20 cellular contexts compared by ENCODE assay signal in the genomic region with DNA sequence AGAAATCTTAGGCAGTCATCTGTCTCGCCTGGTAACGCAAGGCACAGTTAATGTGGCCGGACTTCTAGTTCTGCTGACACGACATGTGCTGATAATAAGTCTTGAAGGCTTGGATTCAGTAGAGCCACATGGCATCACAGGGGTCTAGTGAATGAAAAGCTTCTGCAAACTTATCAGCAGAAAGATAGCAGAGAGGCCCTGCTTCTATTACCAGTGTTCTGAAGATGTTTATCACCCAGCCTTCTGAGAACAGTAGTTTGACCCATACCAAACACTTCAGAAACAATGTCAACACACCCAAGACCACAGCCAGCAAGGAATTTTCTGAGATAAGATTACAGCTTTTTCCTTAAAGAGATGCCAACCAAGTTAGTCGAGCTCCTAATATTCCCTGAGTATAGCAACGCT.
DNase-seq lines count a peak whose midpoint lies in the region; ATAC-seq and TF ChIP-seq lines count a peak whose summit lies in the region.
"Had no signal": no experiment of that assay in that cellular context is flagged by ENCODE, and none has a peak within 500 bp of the region (broad histone marks: within the 10 kb centered on the region; RNA-seq: fewer than 3 reads in every experiment).

No MANE protein-coding gene starts in this region.

- no peaks in the 10 kb centered on the region for H3F3A ChIP-seq in neural progenitor cell (ENCODE audit: low read depth)

- H3K36me3 ChIP-seq in left ventricle myocardium inferior, result peaks cover 3% of the 10 kb centered on the region
- peaks cover 0 to 7% (median 2%) of the 10 kb centered on the region in 4 donors for H3K36me3 ChIP-seq in stomach
- H3K36me3 ChIP-seq in neural progenitor cell, result no peaks in the 10 kb centered on the region

- no peak overlapping the region for H3K9ac ChIP-seq in neural progenitor cell

- peaks cover 4% of the 10 kb centered on the region for H3K27me3 Mint-ChIP-seq in neural progenitor cell (ENCODE audit: insufficient read depth, low read depth)

- DNase-seq in Right ventricle myocardium superior (no peak), left ventricle myocardium inferior (no peak), astrocyte of the hippocampus (ENCODE audit: low read depth, low spot score) (peak; percentile 68), islet precursor cell (peak; percentile 71), stomach (peak; percentile 61), neural progenitor cell (ENCODE audit: low spot score) (no peak), AML-193 (lab: John Stamatoyannopoulos, UW) (no peak)
- DNase-seq in central memory CD4-positive, alpha-beta T cell, result no peak
- DNase-seq: activated CD8-positive, alpha-beta T cell treated with anti-CD3 and anti-CD28 coated beads, Interleukin-2, amount 10 ng/mL, durations not matched to agents 7 days and 5 days; amniotic stem cell; CD4-positive, alpha-beta memory T cell; dermis blood vessel endothelial cell; H9; NCI-H2107; upper lobe of left lung had no signal

- no peaks in the 10 kb centered on the region for H3K9me3 Mint-ChIP-seq in neural progenitor cell
- H3K9me3 Mint-ChIP-seq: activated T-helper 17 cell treated with anti-CD3 and anti-CD28 coated beads, Interleukin-2, amount 50 U/mL, for 72 hours; CD4-positive, alpha-beta memory T cell; H9; neural crest cell had no signal

- no peak overlapping the region for H2AFZ ChIP-seq in neural progenitor cell (replicated peaks)

- H4K20me1 ChIP-seq in neural progenitor cell (ENCODE audit: low read depth), result no peaks in the 10 kb centered on the region

- intact Hi-C loops in Right ventricle myocardium superior (cut with DNase I) (no loop called here), left ventricle myocardium inferior (cut with micrococcal nuclease) (no loop called here), stomach (cut with DNase I; ENCODE audit: low total_unique reads) (no loop called here)

- no peaks in the 10 kb centered on the region for H3K9me3 ChIP-seq in left ventricle myocardium inferior (replicated peaks)
- H3K9me3 ChIP-seq in stomach, result no peaks in the 10 kb centered on the region
- no peaks in the 10 kb centered on the region for H3K9me3 ChIP-seq in neural progenitor cell (ENCODE audit: low read depth)
- H3K9me3 ChIP-seq: esophagus muscularis mucosa, upper lobe of left lung had no signal

- TF ChIP-seq POLR2A in stomach (IDR thresholded peaks at IDR 0.05), result no peak

- H3K4me1 Mint-ChIP-seq in neural progenitor cell, result peaks cover 22% of the 10 kb centered on the region

- H3K79me2 ChIP-seq in neural progenitor cell (ENCODE audit: low read depth), result no peaks in the 10 kb centered on the region

- H3K4me1 ChIP-seq in left ventricle myocardium inferior, result peaks cover 19% of the 10 kb centered on the region
- peaks cover 14 to 61% (median 44%) of the 10 kb centered on the region in 4 donors for H3K4me1 ChIP-seq in stomach
- no peaks in the 10 kb centered on the region for H3K4me1 ChIP-seq in neural progenitor cell
- H3K4me1 ChIP-seq: esophagus muscularis mucosa had no signal

- no peaks in the 10 kb centered on the region for H3K27me3 ChIP-seq in left ventricle myocardium inferior (ENCODE audit: low read depth)
- no peaks in the 10 kb centered on the region for H3K27me3 ChIP-seq in stomach
- no peaks in the 10 kb centered on the region for H3K27me3 ChIP-seq in neural progenitor cell
- H3K27me3 ChIP-seq: esophagus muscularis mucosa, upper lobe of left lung had no signal

- H3K27ac ChIP-seq in left ventricle myocardium inferior (replicated peaks) (no peak overlapping the region), stomach (peak overlapping the region; percentile 62 to 69 (median 63)), neural progenitor cell (no peak overlapping the region)
- H3K27ac ChIP-seq: esophagus muscularis mucosa, upper lobe of left lung, VCaP had no signal

- H3K4me3 Mint-ChIP-seq in neural progenitor cell, result no peak overlapping the region
- H3K4me3 Mint-ChIP-seq: activated CD8-positive, alpha-beta T cell treated with anti-CD3 and anti-CD28 coated beads, Interleukin-2, amount 10 ng/mL, durations not matched to agents 7 days and 5 days; activated T-helper 17 cell treated with anti-CD3 and anti-CD28 coated beads, Interleukin-2, amount 50 U/mL, for 72 hours; CD4-positive, alpha-beta memory T cell; H9; neural crest cell had no signal

- no peak overlapping the region for H3K4me2 ChIP-seq in neural progenitor cell

- TF ChIP-seq CTCF in left ventricle myocardium inferior (IDR thresholded peaks at IDR 0.05; ENCODE audit: borderline replicate concordance) (no peak), stomach (IDR thresholded peaks at IDR 0.05) (no peak), neural progenitor cell (IDR thresholded peaks at IDR 0.05) (no peak)

- H3K27ac Mint-ChIP-seq in neural progenitor cell, result no peak overlapping the region
- H3K27ac Mint-ChIP-seq: activated CD8-positive, alpha-beta T cell treated with anti-CD3 and anti-CD28 coated beads, Interleukin-2, amount 10 ng/mL, durations not matched to agents 7 days and 5 days; activated T-helper 17 cell treated with anti-CD3 and anti-CD28 coated beads, Interleukin-2, amount 50 U/mL, for 72 hours; CD4-positive, alpha-beta memory T cell; H9 had no signal

- H3K4me3 ChIP-seq in left ventricle myocardium inferior (no peak overlapping the region), stomach (peak overlapping the region in 1 of 4 donors; percentile 16), neural progenitor cell (no peak overlapping the region)
- H3K4me3 ChIP-seq: esophagus muscularis mucosa, upper lobe of left lung had no signal

- peak; percentile 45 for ATAC-seq in Right ventricle myocardium superior (ENCODE audit: poor library complexity)
- ATAC-seq: activated CD8-positive, alpha-beta T cell treated with anti-CD3 and anti-CD28 coated beads, Interleukin-2, amount 10 ng/mL, durations not matched to agents 7 days and 5 days; activated T-helper 17 cell treated with anti-CD3 and anti-CD28 coated beads, Interleukin-2, amount 50 U/mL, for 72 hours; HepG2 had no signal

- 27 to 56% (median 34%) methylated on average over 6 of the region's 6 CpGs for WGBS in stomach, 5 donors

- peaks cover 2% of the 10 kb centered on the region for H3K36me3 Mint-ChIP-seq in neural progenitor cell

- TF ChIP-seq EP300 in stomach (IDR thresholded peaks at IDR 0.05), result no peak

Comparison
In these comparisons a context has a peak if more than half of its experiments do, and no peak if none do; other contexts are left out.
1. DNase-seq: peak in astrocyte of the hippocampus (single experiment), islet precursor cell (single experiment) and stomach (single experiment); none in Right ventricle myocardium superior (single experiment), left ventricle myocardium inferior (single experiment), neural progenitor cell (single experiment), central memory CD4-positive, alpha-beta T cell (single experiment) and AML-193 (0 of 2).
2. H3K27ac ChIP-seq: peak in stomach (5 of 5); none in left ventricle myocardium inferior (single experiment) and neural progenitor cell (single experiment).